In the genomic region with DNA sequence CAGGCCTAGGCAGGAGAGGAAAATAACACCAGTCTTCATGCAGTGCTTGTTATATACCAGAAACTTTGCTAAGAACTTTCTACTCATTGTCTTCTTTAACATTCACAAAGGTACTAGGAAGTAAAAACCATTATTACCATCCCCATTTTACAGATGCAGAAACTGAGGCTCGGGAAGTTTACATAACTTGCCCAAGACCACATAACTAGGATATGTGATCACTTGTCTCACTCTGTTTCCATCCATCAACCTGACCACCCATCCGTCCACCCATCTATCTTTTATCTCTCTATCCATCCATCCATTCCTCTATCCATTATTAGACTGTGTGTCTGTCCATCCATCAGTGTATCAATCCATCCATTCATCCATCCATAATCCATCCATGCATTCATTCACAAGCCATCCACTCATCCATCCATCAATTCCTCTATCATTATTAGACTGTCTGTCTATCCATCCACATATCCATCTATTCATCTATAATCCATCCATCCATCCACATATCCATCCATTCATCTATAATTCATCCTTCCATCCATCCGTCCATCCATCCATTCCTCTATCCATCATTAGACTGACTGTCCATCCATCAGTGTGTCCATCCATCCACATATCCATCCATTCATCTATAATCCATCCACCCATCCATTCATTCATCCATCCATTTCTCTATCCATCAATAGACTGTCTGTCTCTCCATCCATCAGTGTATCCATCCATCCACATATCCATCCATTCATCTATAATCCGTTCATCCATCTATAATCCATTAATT, we compare ENCODE assay signal across 2 cellular contexts.
A peak's percentile ranks its signal among the peaks of the same experiment; 100 is the strongest.
TF ChIP-seq lines count a peak whose summit lies in the region.

No MANE protein-coding gene starts in this region.

TF ChIP-seq in HepG2, 621 proteins besides CTCF, POLR2A, EP300 and RAD21:
- TF ChIP-seq MEIS1 (CRISPR knock-in tag; IDR thresholded peaks at IDR 0.05; ENCODE audit: borderline replicate concordance): no peak
- no peak for TF ChIP-seq ZNF205 (CRISPR knock-in tag; IDR thresholded peaks at IDR 0.05)
- no peak for TF ChIP-seq ZNF367 (CRISPR knock-in tag; IDR thresholded peaks at IDR 0.05; ENCODE audit: borderline replicate concordance)
- 0 out of 2 replicates have a peak, but pooled peaks have one; percentile 13 for TF ChIP-seq RAD51 (IDR thresholded peaks at IDR 0.05; ENCODE audit: borderline replicate concordance)
- TF ChIP-seq ZSCAN30 (CRISPR knock-in tag; IDR thresholded peaks at IDR 0.05): no peak
- TF ChIP-seq ZNF407 (CRISPR knock-in tag; IDR thresholded peaks at IDR 0.05; ENCODE audit: not compliant biosample characterization): no peak
- no peak for TF ChIP-seq SMAD9 (CRISPR knock-in tag; IDR thresholded peaks at IDR 0.05)

TF ChIP-seq in H1, 55 proteins besides CTCF, POLR2A, EP300 and RAD21:
- TF ChIP-seq SRF (IDR thresholded peaks at IDR 0.05; ENCODE audit: low read depth, low read length) (no peak), BACH1 (IDR thresholded peaks at IDR 0.05; ENCODE audit: low read length) (no peak), NRF1 (IDR thresholded peaks at IDR 0.05; ENCODE audit: low read depth, low read length) (no peak), GABPA (IDR thresholded peaks at IDR 0.05; ENCODE audit: borderline replicate concordance, insufficient read depth, low read length) (no peak), GTF2F1 (IDR thresholded peaks at IDR 0.05; ENCODE audit: borderline replicate concordance, low read depth, low read length) (no peak), TCF12 (IDR thresholded peaks at IDR 0.05; ENCODE audit: low read depth, low read length) (no peak), FOSL1 (IDR thresholded peaks at IDR 0.05; ENCODE audit: insufficient read depth, low read depth, low read length) (no peak)
